1 cellular context compared by ENCODE assay signal in the genomic region with DNA sequence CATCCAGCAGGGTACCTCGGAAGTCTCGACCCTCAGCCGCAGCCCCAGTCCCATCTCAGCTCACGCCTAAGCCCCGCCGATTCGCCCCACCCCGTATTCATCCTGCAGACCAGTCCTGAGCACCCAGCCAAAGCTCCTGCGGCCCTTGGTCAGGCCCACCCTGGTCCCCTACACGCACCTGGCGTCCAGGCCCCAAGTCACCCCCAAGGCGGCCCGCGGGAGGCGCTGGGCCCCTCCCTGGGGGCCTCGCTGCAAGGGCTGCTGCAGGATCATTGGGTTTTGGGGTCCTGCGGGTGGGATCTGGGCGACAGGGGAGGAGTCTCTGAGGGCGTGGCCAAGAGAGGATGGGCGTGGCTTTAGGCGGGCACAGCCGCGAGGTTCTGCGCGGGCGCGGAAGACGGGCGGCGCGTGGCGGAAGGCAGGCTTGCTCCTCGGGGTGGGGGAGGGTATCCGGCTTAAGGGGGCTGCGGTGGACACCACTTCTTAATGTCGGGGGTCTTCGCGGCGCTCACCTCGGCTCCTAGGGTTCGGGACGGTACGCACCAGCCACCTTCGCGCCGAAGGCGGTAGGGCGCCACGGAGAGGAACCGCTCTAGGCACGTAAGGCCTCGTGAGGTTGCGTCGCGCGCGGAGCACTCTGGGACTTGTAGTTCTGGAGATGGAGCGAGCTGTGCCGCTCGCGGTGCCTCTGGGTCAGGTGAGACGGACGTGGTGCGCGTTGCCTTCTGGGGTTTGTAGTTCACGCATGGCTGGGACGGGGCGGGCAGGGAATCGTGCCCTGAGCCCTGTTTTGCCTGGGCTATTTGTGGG.
TF ChIP-seq lines count a peak whose summit lies in the region.

TSS of gene HCFC1R1 (minus strand) at position 274 of the 810 bp plus-strand sequence. CDS start at position 273, 1 bp downstream.
TSS of gene THOC6 (plus strand) at position 367 of the 810 bp plus-strand sequence. CDS start at position 659, 292 bp downstream.

TF ChIP-seq in H1, 55 proteins besides CTCF, POLR2A, EP300 and RAD21 (continues in another document):
- TF ChIP-seq RXRA (IDR thresholded peaks at IDR 0.05; ENCODE audit: insufficient read depth, low read depth, low read length), result no peak
- no peak; the same call in 1 of the 2 replicates for TF ChIP-seq NRF1 (IDR thresholded peaks at IDR 0.05; ENCODE audit: low read depth, low read length)
- 0 out of 2 replicates have a peak, but pooled peaks have one; percentile 51 for TF ChIP-seq BRCA1 (IDR thresholded peaks at IDR 0.05; ENCODE audit: low read depth, low read length)
- TF ChIP-seq SP1 (IDR thresholded peaks at IDR 0.05; ENCODE audit: low read depth, low read length), result no peak
- no peak for TF ChIP-seq YY1 (IDR thresholded peaks at IDR 0.05; ENCODE audit: low read depth, low read length)
- TF ChIP-seq CREB1 (IDR thresholded peaks at IDR 0.05), result peak; percentile 91
- TF ChIP-seq CHD2 (IDR thresholded peaks at IDR 0.05; ENCODE audit: low read length), result peak; percentile 87
- TF ChIP-seq RNF2 (IDR thresholded peaks at IDR 0.05; ENCODE audit: borderline replicate concordance, low read depth, low read length, missing control alignments, poor library complexity, severe bottlenecking), result no peak
- TF ChIP-seq ATF3 (IDR thresholded peaks at IDR 0.05; ENCODE audit: insufficient read depth, low read depth, low read length), result peak; percentile 74; the same call in 1 of the 2 replicates
- no peak for TF ChIP-seq POU5F1 (IDR thresholded peaks at IDR 0.05; ENCODE audit: low read depth, low read length)
- TF ChIP-seq BCL11A (IDR thresholded peaks at IDR 0.05; ENCODE audit: low read depth in 2 of 2, low read length in 2 of 2), result no peak
- TF ChIP-seq ZNF274 (IDR thresholded peaks at IDR 0.05; ENCODE audit: borderline replicate concordance, extremely low read depth, low read length), result no peak
- TF ChIP-seq CEBPB (IDR thresholded peaks at IDR 0.05; ENCODE audit: low read depth, low read length), result 0 out of 2 replicates have a peak, but pooled peaks have one; percentile 32
- TF ChIP-seq SP4 (IDR thresholded peaks at IDR 0.05; ENCODE audit: low read length), result no peak; the same call in 1 of the 2 replicates
- TF ChIP-seq, protein P1, sequence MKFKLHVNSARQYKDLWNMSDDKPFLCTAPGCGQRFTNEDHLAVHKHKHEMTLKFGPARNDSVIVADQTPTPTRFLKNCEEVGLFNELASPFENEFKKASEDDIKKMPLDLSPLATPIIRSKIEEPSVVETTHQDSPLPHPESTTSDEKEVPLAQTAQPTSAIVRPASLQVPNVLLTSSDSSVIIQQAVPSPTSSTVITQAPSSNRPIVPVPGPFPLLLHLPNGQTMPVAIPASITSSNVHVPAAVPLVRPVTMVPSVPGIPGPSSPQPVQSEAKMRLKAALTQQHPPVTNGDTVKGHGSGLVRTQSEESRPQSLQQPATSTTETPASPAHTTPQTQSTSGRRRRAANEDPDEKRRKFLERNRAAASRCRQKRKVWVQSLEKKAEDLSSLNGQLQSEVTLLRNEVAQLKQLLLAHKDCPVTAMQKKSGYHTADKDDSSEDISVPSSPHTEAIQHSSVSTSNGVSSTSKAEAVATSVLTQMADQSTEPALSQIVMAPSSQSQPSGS (IDR thresholded peaks at IDR 0.05; ENCODE audit: low read length), result peak; percentile 58; the same call in 1 of the 2 replicates
- TF ChIP-seq CBX8 (IDR thresholded peaks at IDR 0.05; ENCODE audit: borderline replicate concordance, low read depth, low read length), result no peak
- no peak for TF ChIP-seq SIRT6 (IDR thresholded peaks at IDR 0.05; ENCODE audit: low read length)
- peak; percentile 54 for TF ChIP-seq TBP (IDR thresholded peaks at IDR 0.05; ENCODE audit: low read depth, low read length)
- peak; percentile 72 to 94; a peak in 2 of 4 replicates for TF ChIP-seq SIN3A (conservative IDR thresholded peaks at IDR 0.05 in 1 of 2, IDR thresholded peaks at IDR 0.05 in 1 of 2; ENCODE audit: low read depth in 1 of 2, low read length in 2 of 2)
- TF ChIP-seq MAFK (IDR thresholded peaks at IDR 0.05; ENCODE audit: low read depth, low read length), result no peak
- no peak for TF ChIP-seq SRF (IDR thresholded peaks at IDR 0.05; ENCODE audit: low read depth, low read length)
- TF ChIP-seq TAF7 (optimal IDR thresholded peaks at IDR 0.05; ENCODE audit: borderline replicate concordance, low read depth, low read length), result peak; percentile 90
- no peak for TF ChIP-seq CTBP2 (IDR thresholded peaks at IDR 0.05; ENCODE audit: borderline replicate concordance, insufficient read depth, insufficient read length, low read length)
- no peak for TF ChIP-seq JUN (IDR thresholded peaks at IDR 0.05; ENCODE audit: low read depth, low read length)
- no peak for TF ChIP-seq KDM1A (IDR thresholded peaks at IDR 0.05; ENCODE audit: borderline replicate concordance, low read length)
- no peak for TF ChIP-seq RFX5 (IDR thresholded peaks at IDR 0.05; ENCODE audit: borderline replicate concordance, low read depth, low read length)
- TF ChIP-seq SP2 (IDR thresholded peaks at IDR 0.05; ENCODE audit: low read length), result no peak
- no peak for TF ChIP-seq JUND (IDR thresholded peaks at IDR 0.05; ENCODE audit: low read length)
- TF ChIP-seq EZH2 (IDR thresholded peaks at IDR 0.05; ENCODE audit: low read depth, low read length, severe bottlenecking), result no peak
- TF ChIP-seq TEAD4 (IDR thresholded peaks at IDR 0.05; ENCODE audit: low read depth, low read length), result no peak; the same call in 1 of the 2 replicates
- no peak for TF ChIP-seq KDM5A (IDR thresholded peaks at IDR 0.05; ENCODE audit: low read length)
- TF ChIP-seq SIX5 (IDR thresholded peaks at IDR 0.05; ENCODE audit: low read depth, low read length), result peak; percentile 96
- no peak for TF ChIP-seq GABPA (IDR thresholded peaks at IDR 0.05; ENCODE audit: borderline replicate concordance, insufficient read depth, low read length)
- TF ChIP-seq TAF1 (IDR thresholded peaks at IDR 0.05; ENCODE audit: low read depth, low read length), result peak; percentile 72
- peak in 1 of 2 experiments; percentile 63; a peak in 1 of 4 replicates for TF ChIP-seq HDAC2 (IDR thresholded peaks at IDR 0.05; ENCODE audit: borderline replicate concordance in 1 of 2, low read depth in 2 of 2, low read length in 2 of 2)
- peak; percentile 71; the same call in 1 of the 2 replicates for TF ChIP-seq TCF12 (IDR thresholded peaks at IDR 0.05; ENCODE audit: low read depth, low read length)
- peak; percentile 42 for TF ChIP-seq KDM4A (IDR thresholded peaks at IDR 0.05; ENCODE audit: low read depth, low read length, severe bottlenecking)
- TF ChIP-seq SAP30 (IDR thresholded peaks at IDR 0.05; ENCODE audit: insufficient read depth, insufficient replicate concordance, low read length), result no peak
- TF ChIP-seq CHD1 (IDR thresholded peaks at IDR 0.05; ENCODE audit: low read depth, low read length), result no peak
- peak; percentile 98 for TF ChIP-seq POLR2AphosphoS5 (IDR thresholded peaks at IDR 0.05; ENCODE audit: low read depth, low read length)
- no peak for TF ChIP-seq HDAC6 (IDR thresholded peaks at IDR 0.05; ENCODE audit: low read depth, low read length)
- TF ChIP-seq NANOG (IDR thresholded peaks at IDR 0.05; ENCODE audit: insufficient read depth, low read depth, low read length, poor library complexity, severe bottlenecking), result no peak
- peak; percentile 59 for TF ChIP-seq BACH1 (IDR thresholded peaks at IDR 0.05; ENCODE audit: low read length)
- no peak for TF ChIP-seq CBX5 (IDR thresholded peaks at IDR 0.05; ENCODE audit: low read depth, low read length)
- TF ChIP-seq ASH2L (IDR thresholded peaks at IDR 0.05; ENCODE audit: low read length), result peak; percentile 71
- TF ChIP-seq RBBP5 (IDR thresholded peaks at IDR 0.05; ENCODE audit: borderline replicate concordance, low read depth, low read length), result 0 out of 2 replicates have a peak, but pooled peaks have one; percentile 74
- TF ChIP-seq E2F6 (IDR thresholded peaks at IDR 0.05), result peak; percentile 60; the same call in 1 of the 2 replicates
- TF ChIP-seq PHF8 (conservative IDR thresholded peaks at IDR 0.05; ENCODE audit: low read depth, low read length), result peak; percentile 94
- TF ChIP-seq EGR1 (IDR thresholded peaks at IDR 0.05; ENCODE audit: borderline replicate concordance, low read depth, low read length), result no peak
- TF ChIP-seq GTF2F1 (IDR thresholded peaks at IDR 0.05; ENCODE audit: borderline replicate concordance, low read depth, low read length), result peak; percentile 61; the same call in 1 of the 2 replicates
- peak; percentile 88 for TF ChIP-seq USF2 (IDR thresholded peaks at IDR 0.05; ENCODE audit: low read length)
- TF ChIP-seq, protein P2, sequence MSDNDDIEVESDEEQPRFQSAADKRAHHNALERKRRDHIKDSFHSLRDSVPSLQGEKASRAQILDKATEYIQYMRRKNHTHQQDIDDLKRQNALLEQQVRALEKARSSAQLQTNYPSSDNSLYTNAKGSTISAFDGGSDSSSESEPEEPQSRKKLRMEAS (IDR thresholded peaks at IDR 0.05), result peak; percentile 86
